ENCODE assay signal across 19 cellular contexts in the genomic region with DNA sequence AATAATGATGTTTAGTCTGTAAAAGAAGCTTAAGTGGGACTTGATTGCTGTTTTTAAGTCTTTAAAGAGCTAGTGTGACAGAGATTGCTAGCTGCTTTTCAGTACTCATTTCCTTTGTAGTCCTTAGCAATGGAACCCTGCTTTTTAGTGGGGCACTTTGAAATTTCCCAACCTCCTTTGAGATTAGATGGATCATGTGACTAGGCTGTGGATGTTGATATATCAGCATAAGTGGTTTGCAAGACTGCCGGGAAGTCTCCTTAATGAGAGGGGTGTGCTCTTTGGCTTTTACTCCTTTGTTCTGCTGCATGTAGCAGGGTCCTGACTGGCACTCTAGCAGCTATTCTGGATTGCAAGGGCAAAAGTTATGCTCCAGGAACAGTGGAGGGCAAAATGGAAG. TPM values are rescaled to one million over a fixed set of nuclear protein-coding genes. Genes with fewer than 3 reads are reported as not detected.
A peak's percentile ranks its signal among the peaks of the same experiment; 100 is the strongest.
DNase-seq lines count a peak whose midpoint lies in the region; ATAC-seq and TF ChIP-seq lines count a peak whose summit lies in the region.
"Had no signal": no experiment of that assay in that cellular context is flagged by ENCODE, and none has a peak within 500 bp of the region (broad histone marks: within the 10 kb centered on the region; RNA-seq: fewer than 3 reads in every experiment).

No MANE protein-coding gene starts in this region.

- ATAC-seq in GM18519 (IDR thresholded peaks at IDR 0.05; ENCODE audit: low FRiP score, unreplicated experiment), result no peak
- ATAC-seq: effector memory CD8-positive, alpha-beta T cell; psoas muscle had no signal

- H3K27me3 Mint-ChIP-seq in mesothelial cell of epicardium (ENCODE audit: low read depth), result no peaks in the 10 kb centered on the region

- H3K4me3 Mint-ChIP-seq in mesothelial cell of epicardium, result no peak overlapping the region
- H3K4me3 Mint-ChIP-seq: activated B cell treated with CpG ODN at 0.5 μM for 24 hours; activated naive CD4-positive, alpha-beta T cell treated with anti-CD3 and anti-CD28 coated beads, Interleukin-2, amount 10 ng/mL, durations not matched to agents 7 days and 5 days; effector memory CD8-positive, alpha-beta T cell had no signal

- TF ChIP-seq CTCF in mesothelial cell of epicardium (IDR thresholded peaks at IDR 0.05; ENCODE audit: unreplicated experiment), result no peak

- H3K4me1 Mint-ChIP-seq in mesothelial cell of epicardium, result peaks cover 25% of the 10 kb centered on the region
- H3K4me1 Mint-ChIP-seq: activated B cell treated with CpG ODN at 0.5 μM for 24 hours had no signal

- DNase-seq in EH (ENCODE audit: low read depth) (peak; percentile 6), NCI-H2107 (lab: John Stamatoyannopoulos, UW) (peak; percentile 11), astrocyte of the hippocampus (ENCODE audit: low read depth, low spot score) (peak; percentile 8), mesothelial cell of epicardium (ENCODE audit: low spot score in 2 of 2, unreplicated experiment in 2 of 2) (no peak), NCI-H2171 (lab: John Stamatoyannopoulos, UW) (no peak), HT-29 (ENCODE audit: low spot score) (no peak), NCI-H1694 treated with DMSO at 0.1 percent for 48 hours (lab: John Stamatoyannopoulos, UW) (no peak)
- DNase-seq: activated B cell treated with CpG ODN at 0.5 μM for 24 hours; activated CD8-positive, alpha-beta memory T cell treated with anti-CD3 and anti-CD28 coated beads, Interleukin-2, amount 50 U/mL, for 48 hours; activated naive CD4-positive, alpha-beta T cell treated with anti-CD3 and anti-CD28 coated beads, Interleukin-2, amount 10 ng/mL, durations not matched to agents 7 days and 5 days; BE2C; effector memory CD8-positive, alpha-beta T cell; NCI-H1092 treated with DMSO at 0.1 percent for 48 hours; psoas muscle; SHP77 treated with DMSO at 0.1 percent for 48 hours; stimulated activated CD4-positive, alpha-beta T cell treated with anti-CD3 and anti-CD28 coated beads, Interleukin-1b, Interleukin-23, amount 100 ng/mL, for 48 hours; stimulated activated CD8-positive, alpha-beta memory T cell treated with anti-CD3 and anti-CD28 coated beads, Interleukin-4, amount 100 ng/mL, for 48 hours; tibial artery had no signal

- no peaks in the 10 kb centered on the region for H3K36me3 Mint-ChIP-seq in mesothelial cell of epicardium
- H3K36me3 Mint-ChIP-seq: activated naive CD4-positive, alpha-beta T cell treated with anti-CD3 and anti-CD28 coated beads, Interleukin-2, amount 10 ng/mL, durations not matched to agents 7 days and 5 days had no signal

- peak overlapping the region; percentile 7 for H3K27ac Mint-ChIP-seq in mesothelial cell of epicardium
- H3K27ac Mint-ChIP-seq: activated B cell treated with CpG ODN at 0.5 μM for 24 hours; activated naive CD4-positive, alpha-beta T cell treated with anti-CD3 and anti-CD28 coated beads, Interleukin-2, amount 10 ng/mL, durations not matched to agents 7 days and 5 days; effector memory CD8-positive, alpha-beta T cell had no signal

- H3K9me3 Mint-ChIP-seq in mesothelial cell of epicardium, result no peaks in the 10 kb centered on the region
- H3K9me3 Mint-ChIP-seq: activated B cell treated with CpG ODN at 0.5 μM for 24 hours; activated naive CD4-positive, alpha-beta T cell treated with anti-CD3 and anti-CD28 coated beads, Interleukin-2, amount 10 ng/mL, durations not matched to agents 7 days and 5 days; effector memory CD8-positive, alpha-beta T cell had no signal

RNA-seq across cellular contexts. Expression of a gene that starts 11.2 kb away (rescaled TPM):
- total RNA-seq in mesothelial cell of epicardium, result 77.8 to 78.9 TPM (median 78.7 TPM) in 3 replicates
- total RNA-seq in HT-29 (2014; rRNA removed; shearing (Covaris generic)), result 6.4 and 10.3 TPM in 2 replicates

Comparison
In these comparisons a context has a peak if more than half of its experiments do, and no peak if none do; other contexts are left out.
1. DNase-seq: peak in EH (single experiment), NCI-H2107 (single experiment) and astrocyte of the hippocampus (single experiment); none in mesothelial cell of epicardium (0 of 2), NCI-H2171 (single experiment), HT-29 (single experiment) and NCI-H1694 treated with DMSO at 0.1 percent for 48 hours (single experiment).